38 cellular contexts compared by ENCODE assay signal in the genomic region with DNA sequence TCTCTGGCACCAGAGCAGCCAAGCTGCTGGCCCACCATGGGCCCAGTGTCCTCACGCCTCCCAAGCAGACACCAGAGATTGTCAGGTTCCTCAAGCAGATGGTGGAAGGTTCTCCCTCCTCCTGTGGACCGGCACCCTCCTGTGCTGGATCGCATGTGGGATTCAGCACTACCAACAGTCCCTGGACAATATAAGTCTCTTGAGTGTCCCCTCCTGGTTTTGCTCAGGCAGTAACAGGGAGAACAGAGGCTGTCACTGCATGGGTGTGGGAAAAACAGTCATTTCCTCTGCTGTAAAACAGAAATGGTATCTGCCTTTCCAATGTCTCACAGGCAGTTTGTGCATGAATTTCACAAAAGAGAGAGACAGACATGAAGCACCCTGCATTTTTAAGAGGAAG. TPM values are rescaled to one million over a fixed set of nuclear protein-coding genes. Genes with fewer than 3 reads are reported as not detected.
"Had no signal": no experiment of that assay in that cellular context is flagged by ENCODE, and none has a peak within 500 bp of the region (broad histone marks: within the 10 kb centered on the region; RNA-seq: fewer than 3 reads in every experiment).

No MANE protein-coding gene starts in this region.

- H3K9me3 Mint-ChIP-seq: activated B cell treated with CpG ODN at 0.5 μM for 24 hours; activated CD4-positive, alpha-beta memory T cell treated with anti-CD3 and anti-CD28 coated beads for 36 hours; activated CD4-positive, alpha-beta T cell treated with anti-CD3 and anti-CD28 coated beads, Interleukin-2, amount 10 ng/mL, durations not matched to agents 24 days and 14 days; activated CD8-positive, alpha-beta T cell treated with anti-CD3 and anti-CD28 coated beads for 36 hours; activated naive CD4-positive, alpha-beta T cell treated with anti-CD3 and anti-CD28 coated beads, Interleukin-2, amount 10 ng/mL, durations not matched to agents 7 days and 5 days; activated naive CD4-positive, alpha-beta T cell treated with anti-CD3 and anti-CD28 coated beads, Interleukin-2, amount 50 U/mL, for 24 hours; activated naive CD8-positive, alpha-beta T cell treated with anti-CD3 and anti-CD28 coated beads, Interleukin-2, amount 10 ng/mL, durations not matched to agents 7 days and 5 days; activated naive CD8-positive, alpha-beta T cell treated with anti-CD3 and anti-CD28 coated beads, Interleukin-2, amount 50 U/mL, for 24 hours; activated T-cell treated with anti-CD3 and anti-CD28 coated beads, Interleukin-2, amount 50 U/mL, for 4 hours; activated T-helper 2 cell treated with anti-CD3 and anti-CD28 coated beads, Interferon-gamma antibody, Interleukin-2, Interleukin-4, amounts not matched to agents 10 μg/mL and 5 μg/mL and 100 μg/mL, durations not matched to agents 14 hours and 24 hours and 36 hours; central memory CD8-positive, alpha-beta T cell; T-helper 1 cell treated with Interleukin-12 subunit alpha and Interleukin-12 subunit beta and Interleukin-4 antibody, amounts not matched to agents 30 μg/mL and 1 μg/mL, for 36 hours; T-helper 2 cell treated with Interferon-gamma antibody and Interleukin-4, amounts not matched to agents 5 μg/mL and 100 μg/mL, for 36 hours had no signal

- FAIRE-seq: bronchial epithelial cell, TTC549 had no signal

- H3K9me3 ChIP-seq: ascending aorta had no signal

- ATAC-seq: activated CD8-positive, alpha-beta T cell treated with anti-CD3 and anti-CD28 coated beads for 36 hours; activated naive CD8-positive, alpha-beta T cell treated with anti-CD3 and anti-CD28 coated beads, Interleukin-2, amount 50 U/mL, for 24 hours; activated T-cell treated with anti-CD3 and anti-CD28 coated beads, Interleukin-2, amount 50 U/mL, for 4 hours had no signal

- H3K36me3 ChIP-seq: ascending aorta, cardiac muscle cell had no signal

- H3K36me3 Mint-ChIP-seq: activated CD4-positive, alpha-beta memory T cell treated with anti-CD3 and anti-CD28 coated beads for 36 hours; activated naive CD4-positive, alpha-beta T cell treated with anti-CD3 and anti-CD28 coated beads, Interleukin-2, amount 10 ng/mL, durations not matched to agents 7 days and 5 days; activated naive CD4-positive, alpha-beta T cell treated with anti-CD3 and anti-CD28 coated beads, Interleukin-2, amount 50 U/mL, for 24 hours; activated naive CD8-positive, alpha-beta T cell; activated naive CD8-positive, alpha-beta T cell treated with anti-CD3 and anti-CD28 coated beads, Interleukin-2, amount 10 ng/mL, durations not matched to agents 7 days and 5 days; brain had no signal

- DNase-seq: activated B cell treated with CpG ODN at 0.5 μM for 24 hours; activated CD4-positive, alpha-beta memory T cell treated with anti-CD3 and anti-CD28 coated beads for 36 hours; activated CD4-positive, alpha-beta T cell treated with anti-CD3 and anti-CD28 coated beads for 4 hours; activated CD4-positive, alpha-beta T cell treated with anti-CD3 and anti-CD28 coated beads, Interleukin-2, amount 10 ng/mL, durations not matched to agents 24 days and 14 days; activated CD4-positive, alpha-beta T cell treated with anti-CD3 and anti-CD28 coated beads, Interleukin-2, amount 50 U/mL, for 1 hour; activated CD4-positive, alpha-beta T cell treated with anti-CD3 and anti-CD28 coated beads, Interleukin-2, amount 50 U/mL, for 4 hours; activated CD4-positive, CD25-positive, alpha-beta regulatory T cell treated with anti-CD3 and anti-CD28 coated beads, Interleukin-2, amount 50 U/mL, for 72 hours; activated CD8-positive, alpha-beta memory T cell treated with anti-CD3 and anti-CD28 coated beads, Interleukin-2, amount 50 U/mL, for 4 hours; activated CD8-positive, alpha-beta T cell treated with anti-CD3 and anti-CD28 coated beads for 36 hours; activated effector memory CD4-positive, alpha-beta T cell treated with Interleukin-2 at 50 U/mL for 16 hours; activated gamma-delta T cell; activated naive CD4-positive, alpha-beta T cell treated with anti-CD3 and anti-CD28 coated beads, Interleukin-2, amount 10 ng/mL, durations not matched to agents 7 days and 5 days; activated naive CD4-positive, alpha-beta T cell treated with Interleukin-2 at 50 U/mL for 16 hours; activated naive CD8-positive, alpha-beta T cell treated with anti-CD3 and anti-CD28 coated beads, Interleukin-2, amount 10 ng/mL, durations not matched to agents 7 days and 5 days; activated naive CD8-positive, alpha-beta T cell treated with anti-CD3 and anti-CD28 coated beads, Interleukin-2, amount 50 U/mL, for 24 hours; activated T-cell treated with anti-CD3 and anti-CD28 coated beads for 4 hours; activated T-cell treated with anti-CD3 and anti-CD28 coated beads, Interleukin-2, amount 50 U/mL, for 1 hour; activated T-cell treated with anti-CD3 and anti-CD28 coated beads, Interleukin-2, amount 50 U/mL, for 4 hours; amygdala; anterior cingulate cortex; caudate nucleus; T-helper 1 cell; T-helper 2 cell; T-helper 9 cell had no signal

- H3K4me3 Mint-ChIP-seq: activated B cell treated with CpG ODN at 0.5 μM for 24 hours; activated CD4-positive, alpha-beta memory T cell treated with anti-CD3 and anti-CD28 coated beads for 36 hours; activated CD4-positive, alpha-beta T cell treated with anti-CD3 and anti-CD28 coated beads, Interleukin-2, amount 10 ng/mL, durations not matched to agents 24 days and 14 days; activated CD8-positive, alpha-beta T cell treated with anti-CD3 and anti-CD28 coated beads for 36 hours; activated naive CD4-positive, alpha-beta T cell treated with anti-CD3 and anti-CD28 coated beads, Interleukin-2, amount 10 ng/mL, durations not matched to agents 7 days and 5 days; activated naive CD4-positive, alpha-beta T cell treated with anti-CD3 and anti-CD28 coated beads, Interleukin-2, amount 50 U/mL, for 24 hours; activated naive CD8-positive, alpha-beta T cell; activated naive CD8-positive, alpha-beta T cell treated with anti-CD3 and anti-CD28 coated beads, Interleukin-2, amount 10 ng/mL, durations not matched to agents 7 days and 5 days; activated naive CD8-positive, alpha-beta T cell treated with anti-CD3 and anti-CD28 coated beads, Interleukin-2, amount 50 U/mL, for 24 hours; activated T-cell treated with anti-CD3 and anti-CD28 coated beads, Interleukin-2, amount 50 U/mL, for 4 hours; brain; central memory CD8-positive, alpha-beta T cell; T-helper 1 cell treated with Interleukin-12 subunit alpha and Interleukin-12 subunit beta and Interleukin-4 antibody, amounts not matched to agents 30 μg/mL and 1 μg/mL, for 36 hours; T-helper 2 cell treated with Interferon-gamma antibody and Interleukin-4, amounts not matched to agents 5 μg/mL and 100 μg/mL, for 36 hours had no signal

- H3K27me3 ChIP-seq: ascending aorta had no signal

- H3K27ac ChIP-seq: ascending aorta, cardiac muscle cell, VCaP had no signal

- H3K4me1 ChIP-seq: ascending aorta had no signal

- H3K4me3 ChIP-seq: ascending aorta, cardiac muscle cell had no signal

- H3K4me1 Mint-ChIP-seq: activated B cell treated with CpG ODN at 0.5 μM for 24 hours; activated CD4-positive, alpha-beta T cell treated with anti-CD3 and anti-CD28 coated beads, Interleukin-2, amount 10 ng/mL, durations not matched to agents 24 days and 14 days; activated naive CD4-positive, alpha-beta T cell treated with anti-CD3 and anti-CD28 coated beads, Interleukin-2, amount 10 ng/mL, durations not matched to agents 7 days and 5 days; activated naive CD4-positive, alpha-beta T cell treated with anti-CD3 and anti-CD28 coated beads, Interleukin-2, amount 50 U/mL, for 24 hours; activated naive CD8-positive, alpha-beta T cell treated with anti-CD3 and anti-CD28 coated beads, Interleukin-2, amount 10 ng/mL, durations not matched to agents 7 days and 5 days; activated naive CD8-positive, alpha-beta T cell treated with anti-CD3 and anti-CD28 coated beads, Interleukin-2, amount 50 U/mL, for 24 hours; brain; central memory CD8-positive, alpha-beta T cell had no signal

- H3K27ac Mint-ChIP-seq: activated B cell treated with CpG ODN at 0.5 μM for 24 hours; activated CD4-positive, alpha-beta memory T cell treated with anti-CD3 and anti-CD28 coated beads for 36 hours; activated CD4-positive, alpha-beta T cell treated with anti-CD3 and anti-CD28 coated beads, Interleukin-2, amount 10 ng/mL, durations not matched to agents 24 days and 14 days; activated CD8-positive, alpha-beta T cell treated with anti-CD3 and anti-CD28 coated beads for 36 hours; activated naive CD4-positive, alpha-beta T cell treated with anti-CD3 and anti-CD28 coated beads, Interleukin-2, amount 10 ng/mL, durations not matched to agents 7 days and 5 days; activated naive CD4-positive, alpha-beta T cell treated with anti-CD3 and anti-CD28 coated beads, Interleukin-2, amount 50 U/mL, for 24 hours; activated naive CD8-positive, alpha-beta T cell; activated naive CD8-positive, alpha-beta T cell treated with anti-CD3 and anti-CD28 coated beads, Interleukin-2, amount 10 ng/mL, durations not matched to agents 7 days and 5 days; activated naive CD8-positive, alpha-beta T cell treated with anti-CD3 and anti-CD28 coated beads, Interleukin-2, amount 50 U/mL, for 24 hours; activated T-helper 2 cell treated with anti-CD3 and anti-CD28 coated beads, Interferon-gamma antibody, Interleukin-2, Interleukin-4, amounts not matched to agents 10 μg/mL and 5 μg/mL and 100 μg/mL, durations not matched to agents 14 hours and 24 hours and 36 hours; brain; T-helper 1 cell treated with Interleukin-12 subunit alpha and Interleukin-12 subunit beta and Interleukin-4 antibody, amounts not matched to agents 30 μg/mL and 1 μg/mL, for 36 hours; T-helper 2 cell treated with Interferon-gamma antibody and Interleukin-4, amounts not matched to agents 5 μg/mL and 100 μg/mL, for 36 hours had no signal

RNA-seq across cellular contexts. Expression of gene TUBA3E, which starts 47.7 kb away (rescaled TPM):
- total RNA-seq: activated B cell treated with CpG ODN at 0.5 μM for 24 hours; activated CD4-positive, alpha-beta memory T cell treated with anti-CD3 and anti-CD28 coated beads for 36 hours; activated CD4-positive, alpha-beta T cell treated with anti-CD3 and anti-CD28 coated beads, Interleukin-2, amount 10 ng/mL, durations not matched to agents 24 days and 14 days; activated CD8-positive, alpha-beta memory T cell treated with anti-CD3 and anti-CD28 coated beads for 36 hours; activated CD8-positive, alpha-beta T cell treated with anti-CD3 and anti-CD28 coated beads for 36 hours; activated naive CD8-positive, alpha-beta T cell treated with anti-CD3 and anti-CD28 coated beads, Interleukin-2, amount 10 ng/mL, durations not matched to agents 7 days and 5 days; activated T-cell treated with anti-CD3 and anti-CD28 coated beads, Interleukin-2, amount 50 U/mL, for 4 hours; activated T-helper 2 cell treated with anti-CD3 and anti-CD28 coated beads, Interferon-gamma antibody, Interleukin-2, Interleukin-4, amounts not matched to agents 10 μg/mL and 5 μg/mL and 100 μg/mL, durations not matched to agents 14 hours and 24 hours and 36 hours; ascending aorta; bronchial epithelial cell; cardiac muscle cell; cerebellum had no signal
- polyA plus RNA-seq: cardiac muscle cell had no signal
